In genomic region chr3:25441234-25441856, GRCh38 we compare ENCODE assay signal across 1 cellular context.
A peak's percentile ranks its signal among the peaks of the same experiment; 100 is the strongest.
TF ChIP-seq lines count a peak whose summit lies in the region.

No MANE protein-coding gene starts in this region.

TF ChIP-seq in GM12878, 131 proteins besides CTCF, POLR2A, EP300 and RAD21 (continued from another document):
- TF ChIP-seq SPI1 (IDR thresholded peaks at IDR 0.05; ENCODE audit: borderline replicate concordance, insufficient read depth, low read depth, low read length) (no peak), MLLT1 (IDR thresholded peaks at IDR 0.05) (no peak), SIX5 (IDR thresholded peaks at IDR 0.05; ENCODE audit: low read depth, low read length, severe bottlenecking) (no peak), SMAD1 (IDR thresholded peaks at IDR 0.05; ENCODE audit: low read depth, partially characterized antibody) (no peak), TCF7 (IDR thresholded peaks at IDR 0.05; ENCODE audit: borderline replicate concordance) (no peak), NR2C2 (IDR thresholded peaks at IDR 0.05; ENCODE audit: borderline replicate concordance, control insufficient read depth, insufficient read length, low read depth) (no peak), HCFC1 (IDR thresholded peaks at IDR 0.05; ENCODE audit: low read length) (no peak), BCL3 (IDR thresholded peaks at IDR 0.05; ENCODE audit: borderline replicate concordance, insufficient read depth, low read depth, low read length, poor library complexity, severe bottlenecking) (no peak), MYB (IDR thresholded peaks at IDR 0.05; ENCODE audit: borderline replicate concordance, low read depth, low read length) (no peak), ZNF217 (IDR thresholded peaks at IDR 0.05) (no peak), RUNX3 (IDR thresholded peaks at IDR 0.05; ENCODE audit: low read length) (0 out of 2 replicates have a peak, but pooled peaks have one; percentile 17)
TF ChIP-seq in GM12878: peak in this region for 2.
